Comparison of ENCODE assay signal across 20 cellular contexts in the genomic region with DNA sequence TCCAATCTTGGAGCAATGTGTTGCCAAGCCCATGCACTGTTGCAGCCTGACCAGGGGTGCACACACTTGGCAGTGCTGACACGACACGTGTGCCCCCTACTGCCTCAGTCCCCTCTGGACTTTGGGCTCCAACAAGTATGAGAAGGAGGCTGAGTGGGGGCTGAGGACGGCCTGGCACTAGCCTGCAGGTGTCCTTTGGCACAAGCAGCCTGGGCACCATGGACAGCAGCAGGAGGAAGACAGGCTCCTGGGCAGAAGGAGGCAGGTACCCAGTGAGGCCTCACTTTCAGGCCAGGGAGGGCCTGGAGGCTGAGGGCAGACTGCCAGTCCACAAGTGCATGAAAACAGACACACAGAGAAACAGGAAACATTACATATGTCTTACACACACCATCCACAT.
"Had no signal": no experiment of that assay in that cellular context is flagged by ENCODE, and none has a peak within 500 bp of the region (broad histone marks: within the 10 kb centered on the region; RNA-seq: fewer than 3 reads in every experiment).

No MANE protein-coding gene starts in this region.

- H3K36me3 ChIP-seq: colonic mucosa, esophagus muscularis mucosa, left lung, pancreas, sigmoid colon, spleen, stomach had no signal

- H3K4me3 Mint-ChIP-seq: activated CD4-positive, alpha-beta T cell treated with anti-CD3 and anti-CD28 coated beads, Interleukin-2, amount 10 ng/mL, durations not matched to agents 24 days and 14 days; activated naive CD8-positive, alpha-beta T cell; activated T-cell treated with anti-CD3 and anti-CD28 coated beads, Interleukin-2, amount 50 U/mL, for 72 hours had no signal

- H3K27me3 ChIP-seq: body of pancreas, colonic mucosa, esophagus muscularis mucosa, hepatocyte, left lung, pancreas, sigmoid colon, spleen, stomach, testis had no signal

- H3K27me3 Mint-ChIP-seq: activated CD4-positive, alpha-beta T cell treated with anti-CD3 and anti-CD28 coated beads, Interleukin-2, amount 10 ng/mL, durations not matched to agents 24 days and 14 days; activated naive CD8-positive, alpha-beta T cell; naive B cell had no signal

- H3K4me3 ChIP-seq: body of pancreas, colonic mucosa, esophagus muscularis mucosa, hepatocyte, left lung, pancreas, sigmoid colon, spleen, stomach, testis had no signal

- H3K4me2 ChIP-seq: hepatocyte had no signal

- DNase-seq: activated CD4-positive, alpha-beta T cell treated with anti-CD3 and anti-CD28 coated beads, Interleukin-2, amount 10 ng/mL, durations not matched to agents 24 days and 14 days; activated CD4-positive, CD25-positive, alpha-beta regulatory T cell; activated CD8-positive, alpha-beta memory T cell treated with anti-CD3 and anti-CD28 coated beads, Interleukin-2, amount 50 U/mL, for 48 hours; activated gamma-delta T cell treated with Interleukin-2 at 50 U/mL for 16 hours; activated T-cell treated with anti-CD3 and anti-CD28 coated beads, Interleukin-2, amount 50 U/mL, for 72 hours; amniotic stem cell; body of pancreas; caudate nucleus; colonic mucosa; naive B cell; sigmoid colon; spleen; stomach; testis had no signal

- H3K4me1 Mint-ChIP-seq: activated CD4-positive, alpha-beta T cell treated with anti-CD3 and anti-CD28 coated beads, Interleukin-2, amount 10 ng/mL, durations not matched to agents 24 days and 14 days had no signal

- H3K4me1 ChIP-seq: body of pancreas, colonic mucosa, esophagus muscularis mucosa, left lung, pancreas, sigmoid colon, spleen, stomach, testis had no signal

- FAIRE-seq: keratinocyte, pancreas had no signal

- H3K36me3 Mint-ChIP-seq: activated naive CD8-positive, alpha-beta T cell; naive B cell had no signal

- H2AFZ ChIP-seq: hepatocyte had no signal

- H3K27ac ChIP-seq: body of pancreas, colonic mucosa, esophagus muscularis mucosa, hepatocyte, left lung, pancreas, sigmoid colon, spleen, stomach, testis had no signal

- H3K9me3 ChIP-seq: body of pancreas, colonic mucosa, esophagus muscularis mucosa, pancreas, sigmoid colon, testis had no signal

- H3K27ac Mint-ChIP-seq: activated CD4-positive, alpha-beta T cell treated with anti-CD3 and anti-CD28 coated beads, Interleukin-2, amount 10 ng/mL, durations not matched to agents 24 days and 14 days; activated naive CD8-positive, alpha-beta T cell; activated T-cell treated with anti-CD3 and anti-CD28 coated beads, Interleukin-2, amount 50 U/mL, for 72 hours had no signal

- H3K79me2 ChIP-seq: hepatocyte had no signal

- ATAC-seq: activated T-cell treated with anti-CD3 and anti-CD28 coated beads, Interleukin-2, amount 50 U/mL, for 72 hours; body of pancreas; left lung; pancreas had no signal
